In the genomic region with DNA sequence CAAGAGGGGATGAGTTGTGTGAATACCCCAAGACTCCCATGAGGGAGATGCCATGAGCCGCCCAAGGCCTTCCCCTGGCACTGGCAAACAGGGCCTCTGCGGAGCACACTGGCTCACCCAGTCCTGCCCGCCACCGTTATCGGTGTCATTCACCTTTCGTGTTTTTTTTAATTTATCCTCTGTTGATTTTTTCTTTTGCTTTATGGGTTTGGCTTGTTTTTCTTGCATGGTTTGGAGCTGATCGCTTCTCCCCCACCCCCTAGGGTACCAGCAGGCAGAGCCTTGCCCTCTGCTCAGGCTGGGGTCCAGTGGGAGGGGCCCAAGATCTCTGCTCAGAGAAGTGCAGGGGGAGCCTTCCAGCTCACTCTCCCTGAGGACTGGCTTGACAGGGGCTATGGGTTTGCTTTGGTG, we compare ENCODE assay signal across 8 cellular contexts. TPM values are rescaled to one million over a fixed set of nuclear protein-coding genes. Genes with fewer than 3 reads are reported as not detected.
A peak's percentile ranks its signal among the peaks of the same experiment; 100 is the strongest.
DNase-seq lines count a peak whose midpoint lies in the region; ATAC-seq, FAIRE-seq and TF ChIP-seq lines count a peak whose summit lies in the region.
"Not testable (repeated sequence)": the region's sequence is repeated elsewhere in the genome, so short reads cannot be mapped to it uniquely, and the experiment has no call there.

No MANE protein-coding gene starts in this region.

- not testable (repeated sequence) for H2BK5ac ChIP-seq in H1 (ENCODE audit: low read depth, low read length)

- H3K79me2 ChIP-seq in H1 (ENCODE audit: control insufficient read depth in 1 of 2, insufficient read depth in 2 of 2, low read length in 2 of 2): not testable (repeated sequence)

- DNase-seq in CD14-positive monocyte (ENCODE audit: low spot score) (peak; percentile 21), sigmoid colon (peak; percentile 45), ureter (ENCODE audit: low spot score) (peak; percentile 37)
- DNase-seq in activated CD8-positive, alpha-beta memory T cell treated with anti-CD3 and anti-CD28 coated beads, Interleukin-2, amount 50 U/mL, for 48 hours: peak; percentile 42
- DNase-seq in MCF 10A (ENCODE audit: unreplicated experiment); H1 (ENCODE audit: low read depth in 1 of 2, low spot score in 2 of 2); left lobe of liver (ENCODE audit: low spot score): not testable (repeated sequence)

- H3K56ac ChIP-seq in H1 (replicated peaks; ENCODE audit: insufficient read length, low read depth, low read length): not testable (repeated sequence)

- not testable (repeated sequence) for H4K5ac ChIP-seq in H1 (ENCODE audit: insufficient read length, low read depth, low read length)

- not testable (repeated sequence) for TF ChIP-seq EP300 in H1 (IDR thresholded peaks at IDR 0.05; ENCODE audit: borderline replicate concordance in 1 of 2, low read depth in 2 of 2, low read length in 2 of 2); sigmoid colon (IDR thresholded peaks at IDR 0.05)

- H2AK5ac ChIP-seq in H1 (ENCODE audit: low read depth, low read length): not testable (repeated sequence)

- H2BK15ac ChIP-seq in H1 (ENCODE audit: low read length): not testable (repeated sequence)

- peaks cover 48 to 58% of the 10 kb centered on the region in 2 donors for H3K36me3 Mint-ChIP-seq in CD14-positive monocyte
- H3K36me3 Mint-ChIP-seq in MCF 10A (ENCODE audit: insufficient read depth, unreplicated experiment): peaks cover 26% of the 10 kb centered on the region

- H3K27ac Mint-ChIP-seq in CD14-positive monocyte: peak overlapping the region in 4 of 7 donors; percentile 43 to 67 (median 62)
- not testable (repeated sequence) for H3K27ac Mint-ChIP-seq in MCF 10A (ENCODE audit: low read depth, unreplicated experiment)

- peaks cover 0 to 11% (median 5%) of the 10 kb centered on the region in 4 experiments; a peak in 3 of 7 replicates for H3K27me3 ChIP-seq in H1 (replicated peaks in 1 of 4; ENCODE audit: control insufficient read depth in 3 of 4, extremely low read depth in 1 of 4, insufficient read depth in 3 of 4, low read length in 3 of 4)
- H3K27me3 ChIP-seq in neutrophil, sigmoid colon: not testable (repeated sequence)

- not testable (repeated sequence) for H2BK120ac ChIP-seq in H1 (replicated peaks; ENCODE audit: low read depth, low read length)

- POLR2A ChIA-PET in MCF 10A (lab: Yijun Ruan, JAX); H1 (lab: Charles Lee; ENCODE audit: partially characterized antibody): not testable (repeated sequence)

- ATAC-seq in left lobe of liver: peak; percentile 38

- not testable (repeated sequence) for H3K9ac ChIP-seq in H1 (replicated peaks in 1 of 4; ENCODE audit: extremely low read depth in 1 of 4, low read depth in 3 of 4, low read length in 3 of 4)

- not testable (repeated sequence) for H3K23ac ChIP-seq in H1 (ENCODE audit: insufficient read length)

- not testable (repeated sequence) for H4K8ac ChIP-seq in H1 (ENCODE audit: extremely low read depth, insufficient read depth, low read length)

- not testable (repeated sequence) for TF ChIP-seq CTCF in CD14-positive monocyte (IDR thresholded peaks at IDR 0.05); MCF 10A (IDR thresholded peaks at IDR 0.05; ENCODE audit: unreplicated experiment); H1 (IDR thresholded peaks at IDR 0.05; ENCODE audit: control extremely low read depth in 1 of 3, insufficient read depth in 1 of 3, low read depth in 1 of 3, low read length in 3 of 3); neutrophil (IDR thresholded peaks at IDR 0.05); sigmoid colon (IDR thresholded peaks at IDR 0.05)

- not testable (repeated sequence) for H3K9me3 ChIP-seq in H1 (ENCODE audit: insufficient read depth in 2 of 2, low read depth in 1 of 2, low read length in 1 of 2); neutrophil; sigmoid colon

- peaks cover 13% of the 10 kb centered on the region for H3K4me1 Mint-ChIP-seq in CD14-positive monocyte
- H3K4me1 Mint-ChIP-seq in MCF 10A (ENCODE audit: insufficient read depth, unreplicated experiment): not testable (repeated sequence)

- H2AFZ ChIP-seq in H1 (ENCODE audit: low read length): not testable (repeated sequence)

- not testable (repeated sequence) for H3K23me2 ChIP-seq in H1 (ENCODE audit: low read depth, low read length)

- H3K14ac ChIP-seq in H1 (ENCODE audit: insufficient read length): not testable (repeated sequence)

- not testable (repeated sequence) for H3K4me2 ChIP-seq in H1 (ENCODE audit: insufficient read depth in 1 of 2, low read depth in 2 of 2, low read length in 2 of 2)

- not testable (repeated sequence) for H3K4me3 Mint-ChIP-seq in CD14-positive monocyte; MCF 10A (ENCODE audit: unreplicated experiment)

- not testable (repeated sequence) for TF ChIP-seq RAD21 in H1 (IDR thresholded peaks at IDR 0.05 in 1 of 2, conservative IDR thresholded peaks at IDR 0.05 in 1 of 2; ENCODE audit: low read depth in 2 of 2, low read length in 2 of 2)

- H3K27ac ChIP-seq in H1 (ENCODE audit: low read depth, low read length): not testable (repeated sequence)
- H3K27ac ChIP-seq in neutrophil (peak overlapping the region; percentile 61), sigmoid colon (peak overlapping the region in 1 of 4 donors; percentile 15)

- H3K27me3 Mint-ChIP-seq in CD14-positive monocyte (ENCODE audit: low read depth in 3 of 3); MCF 10A (ENCODE audit: insufficient read depth, unreplicated experiment): not testable (repeated sequence)

- H3K18ac ChIP-seq in H1 (ENCODE audit: extremely low read depth, low read length): not testable (repeated sequence)

- not testable (repeated sequence) for TF ChIP-seq POLR2A in H1 (IDR thresholded peaks at IDR 0.05; ENCODE audit: control extremely low read depth in 1 of 2, low read depth in 2 of 2, low read length in 2 of 2); sigmoid colon (IDR thresholded peaks at IDR 0.05)

- intact Hi-C loops in CD14-positive monocyte (cut with micrococcal nuclease); MCF 10A (cut with micrococcal nuclease): not testable (repeated sequence)
- intact Hi-C loops in sigmoid colon (cut with DNase I): loop anchor here (2.0 kb wide), 1 partner anchor 198 kb away; no protein-coding TSS in a partner anchor

- not testable (repeated sequence) for H3K4ac ChIP-seq in H1 (replicated peaks; ENCODE audit: insufficient read length, low read depth, low read length)

- not testable (repeated sequence) for H4K91ac ChIP-seq in H1 (replicated peaks; ENCODE audit: insufficient read length, low read length)

- peak; percentile 19 for FAIRE-seq in H1 (lab: Jason Lieb, UNC)

- not testable (repeated sequence) for H2BK20ac ChIP-seq in H1 (ENCODE audit: low read length)

- H3K79me1 ChIP-seq in H1 (ENCODE audit: low read depth, low read length): not testable (repeated sequence)

- H3K9me3 Mint-ChIP-seq in CD14-positive monocyte; MCF 10A (ENCODE audit: unreplicated experiment): not testable (repeated sequence)

- not testable (repeated sequence) for H3K4me1 ChIP-seq in H1 (replicated peaks in 1 of 4; ENCODE audit: control insufficient read depth in 3 of 4, insufficient read depth in 4 of 4, low read length in 3 of 4); neutrophil (ENCODE audit: control insufficient read depth in 1 of 2, insufficient read depth in 1 of 2, low read depth in 1 of 2, low read length in 1 of 2); sigmoid colon

- not testable (repeated sequence) for H2BK12ac ChIP-seq in H1 (ENCODE audit: low read depth, low read length)

- H3K36me3 ChIP-seq in H1 (ENCODE audit: control insufficient read depth in 2 of 4, insufficient read depth in 4 of 4, low read length in 3 of 4): not testable (repeated sequence)
- H3K36me3 ChIP-seq in neutrophil: peaks cover 59% of the 10 kb centered on the region
- peaks cover 0 to 46% (median 1%) of the 10 kb centered on the region in 4 donors for H3K36me3 ChIP-seq in sigmoid colon

- not testable (repeated sequence) for H3K4me3 ChIP-seq in H1 (ENCODE audit: extremely low read depth in 1 of 4, insufficient read depth in 2 of 4, low read depth in 3 of 4, low read length in 4 of 4); neutrophil (ENCODE audit: low read depth in 1 of 2, low read length in 1 of 2); sigmoid colon

- 98% methylated on average over 7 of the region's 7 CpGs; no CpG with 5 or more reads in 1 of the 2 experiments for WGBS in H1 (ENCODE audit: extremely low coverage in 1 of 2, insufficient coverage in 1 of 2, insufficient read length in 1 of 2, insufficient replicate concordance in 2 of 2, low coverage in 1 of 2, low lambda C conversion rate in 2 of 2, missing lambda C conversion rate in 1 of 2), 2 experiments
- WGBS in sigmoid colon, 2 donors: 21 to 71% methylated on average over 7 of the region's 7 CpGs

- CTCF ChIA-PET in MCF 10A (lab: Yijun Ruan, JAX): interaction anchor here (0.7 to 1.2 kb wide), 2 partner anchors 71 to 193 kb away, joined by 3 to 5 read pairs; no protein-coding TSS in a partner anchor
- CTCF ChIA-PET in H1 (lab: Charles Lee; ENCODE audit: partially characterized antibody): not testable (repeated sequence)

- TSS peak; percentile 40 for BruUV-seq in MCF 10A (replicated peaks; lab: Mats Ljungman, UMichigan)

- H4K20me1 ChIP-seq in H1 (replicated peaks in 1 of 2; ENCODE audit: control insufficient read depth in 1 of 2, insufficient read depth in 2 of 2, low read length in 2 of 2): not testable (repeated sequence)

RNA-seq across cellular contexts. Expression of gene MAP2K3, which starts 30.2 kb away (rescaled TPM):
- polyA plus RNA-seq in CD14-positive monocyte: 100 to 1,000 TPM; 107 to 166 TPM
- total RNA-seq in MCF 10A (2022): 25.7 and 45.2 TPM in 2 replicates
- total RNA-seq in H1 (2021; fragmentation: NEBNext Ultra II Directional; extraction: Animal tissue kit (Norgen Biotek cat#: 25700)): 32.4 and 33.5 TPM in 2 replicates
- polyA plus RNA-seq in H1 (2011; rRNA removed): 16.9 and 24.3 TPM in 2 replicates
- polyA plus RNA-seq in H1 (2011; cell fraction: cytosol; rRNA removed): 15.7 TPM
- polyA plus RNA-seq in H1 (2011; cell fraction: nucleus; rRNA removed): 17.8 TPM
- 17.6 to 31.6 TPM (median 28.7 TPM) in 4 replicates for polyA plus RNA-seq in H1 (2012, experiment 1 of 2)
- 29.4 TPM for polyA plus RNA-seq in H1 (2012, experiment 2 of 2)
- 19.3 TPM for polyA plus RNA-seq in H1 (2013, experiment 1 of 2)
- polyA plus RNA-seq in H1 (2013, experiment 2 of 2): 20.9 TPM
- polyA minus RNA-seq in H1 (2011; rRNA and poly(A)+ RNA removed): 8.4 and 10.1 TPM in 2 replicates
- polyA minus RNA-seq in H1 (2011; cell fraction: cytosol; rRNA and poly(A)+ RNA removed): 8.6 TPM
- 13.8 TPM for polyA minus RNA-seq in H1 (2011; cell fraction: nucleus; rRNA and poly(A)+ RNA removed)
- total RNA-seq in left lobe of liver: 71.5 TPM
- total RNA-seq in sigmoid colon: 10 to 100 TPM in 3 of 4 donors, 1 to 10 TPM in 1; 9.5 to 23.3 (median 13.3) TPM
- polyA plus RNA-seq in sigmoid colon: 10 to 100 TPM; 43.8 to 59.1 (median 54.8) TPM
- total RNA-seq in ureter: 55.2 TPM
